1 cellular context compared by ENCODE assay signal in the genomic region with DNA sequence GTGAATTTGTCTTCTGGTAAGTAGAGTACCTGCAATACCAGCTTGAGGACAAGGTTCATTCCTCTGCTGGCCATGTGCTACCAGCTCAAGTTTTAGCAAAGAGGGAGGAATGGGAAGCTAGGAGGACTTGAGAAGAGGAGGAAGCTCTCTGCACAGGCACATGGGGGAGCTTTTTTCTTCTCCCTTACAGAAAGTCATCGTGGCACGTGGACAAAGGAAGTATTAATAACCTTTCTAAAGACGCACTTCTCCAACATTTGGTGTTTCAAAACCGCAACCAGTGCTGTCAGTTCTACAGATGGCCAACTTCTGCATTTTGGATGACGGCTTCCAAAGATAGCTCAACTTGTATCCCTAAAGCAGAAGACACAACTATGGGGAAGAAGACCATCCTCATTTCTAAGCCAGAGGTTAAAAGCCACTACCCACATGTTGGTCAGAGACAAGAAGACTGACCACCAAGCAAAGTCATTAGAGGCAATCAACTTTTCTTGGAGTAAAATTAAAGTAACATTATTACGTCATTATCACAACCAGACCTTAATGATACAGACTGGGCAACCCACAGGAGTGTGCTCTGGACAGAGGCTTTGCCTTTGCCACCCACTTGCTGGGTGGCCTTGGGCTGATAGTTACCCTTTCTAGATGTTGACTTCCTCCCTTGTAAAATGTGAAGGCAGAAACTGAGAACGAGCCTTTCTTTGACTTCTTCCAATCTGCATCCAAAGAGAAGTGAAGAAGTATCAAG.
TF ChIP-seq lines count a peak whose summit lies in the region.

No MANE protein-coding gene starts in this region.

TF ChIP-seq in K562, 482 proteins besides CTCF, POLR2A, EP300 and RAD21 (continued from another document):
- TF ChIP-seq ZBTB1 (CRISPR knock-in tag; IDR thresholded peaks at IDR 0.05; ENCODE audit: borderline replicate concordance, low read depth) (no peak), FOXM1 (IDR thresholded peaks at IDR 0.05; ENCODE audit: low read depth) (peak; percentile 22; the same call in 1 of the 2 replicates), FOXM1 (CRISPR knock-in tag; IDR thresholded peaks at IDR 0.05; ENCODE audit: low read depth) (no peak), MEIS2 (IDR thresholded peaks at IDR 0.05; ENCODE audit: partially characterized antibody) (peak; percentile 20), SUPT5H (IDR thresholded peaks at IDR 0.05) (no peak), L3MBTL2 (IDR thresholded peaks at IDR 0.05) (peak; percentile 41; the same call in 1 of the 2 replicates), SOX6 (IDR thresholded peaks at IDR 0.05) (peak; percentile 32; the same call in 1 of the 2 replicates), ELF4 (CRISPR knock-in tag; IDR thresholded peaks at IDR 0.05) (no peak), SPI1 (IDR thresholded peaks at IDR 0.05; ENCODE audit: borderline replicate concordance, low read depth, low read length) (peak; percentile 50; the same call in 1 of the 2 replicates), BHLHE40 (IDR thresholded peaks at IDR 0.05; ENCODE audit: low read length) (peak; percentile 79), CBFA2T3 (IDR thresholded peaks at IDR 0.05) (peak; percentile 25; the same call in 1 of the 2 replicates), ZNF175 (CRISPR knock-in tag; IDR thresholded peaks at IDR 0.05; ENCODE audit: low read depth) (no peak), ZNF668 (CRISPR knock-in tag; IDR thresholded peaks at IDR 0.05) (no peak), ZNF146 (CRISPR knock-in tag; IDR thresholded peaks at IDR 0.05; ENCODE audit: unreplicated experiment) (no peak)
- TF ChIP-seq, protein P1, sequence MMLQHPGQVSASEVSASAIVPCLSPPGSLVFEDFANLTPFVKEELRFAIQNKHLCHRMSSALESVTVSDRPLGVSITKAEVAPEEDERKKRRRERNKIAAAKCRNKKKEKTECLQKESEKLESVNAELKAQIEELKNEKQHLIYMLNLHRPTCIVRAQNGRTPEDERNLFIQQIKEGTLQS (IDR thresholded peaks at IDR 0.05): 0 out of 2 replicates have a peak, but pooled peaks have one; percentile 13
- TF ChIP-seq, protein P1 (CRISPR knock-in tag; conservative IDR thresholded peaks at IDR 0.05): no peak
- TF ChIP-seq, protein P2, sequence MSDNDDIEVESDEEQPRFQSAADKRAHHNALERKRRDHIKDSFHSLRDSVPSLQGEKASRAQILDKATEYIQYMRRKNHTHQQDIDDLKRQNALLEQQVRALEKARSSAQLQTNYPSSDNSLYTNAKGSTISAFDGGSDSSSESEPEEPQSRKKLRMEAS (CRISPR knock-in tag; IDR thresholded peaks at IDR 0.05): peak; percentile 66
- TF ChIP-seq, protein P3, sequence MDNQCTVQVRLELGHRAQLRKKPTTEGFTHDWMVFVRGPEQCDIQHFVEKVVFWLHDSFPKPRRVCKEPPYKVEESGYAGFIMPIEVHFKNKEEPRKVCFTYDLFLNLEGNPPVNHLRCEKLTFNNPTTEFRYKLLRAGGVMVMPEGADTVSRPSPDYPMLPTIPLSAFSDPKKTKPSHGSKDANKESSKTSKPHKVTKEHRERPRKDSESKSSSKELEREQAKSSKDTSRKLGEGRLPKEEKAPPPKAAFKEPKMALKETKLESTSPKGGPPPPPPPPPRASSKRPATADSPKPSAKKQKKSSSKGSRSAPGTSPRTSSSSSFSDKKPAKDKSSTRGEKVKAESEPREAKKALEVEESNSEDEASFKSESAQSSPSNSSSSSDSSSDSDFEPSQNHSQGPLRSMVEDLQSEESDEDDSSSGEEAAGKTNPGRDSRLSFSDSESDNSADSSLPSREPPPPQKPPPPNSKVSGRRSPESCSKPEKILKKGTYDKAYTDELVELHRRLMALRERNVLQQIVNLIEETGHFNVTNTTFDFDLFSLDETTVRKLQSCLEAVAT (IDR thresholded peaks at IDR 0.05): 0 out of 4 replicates have a peak, but pooled peaks of 1 of the 2 experiments have one; percentile 30
- TF ChIP-seq, protein P4, sequence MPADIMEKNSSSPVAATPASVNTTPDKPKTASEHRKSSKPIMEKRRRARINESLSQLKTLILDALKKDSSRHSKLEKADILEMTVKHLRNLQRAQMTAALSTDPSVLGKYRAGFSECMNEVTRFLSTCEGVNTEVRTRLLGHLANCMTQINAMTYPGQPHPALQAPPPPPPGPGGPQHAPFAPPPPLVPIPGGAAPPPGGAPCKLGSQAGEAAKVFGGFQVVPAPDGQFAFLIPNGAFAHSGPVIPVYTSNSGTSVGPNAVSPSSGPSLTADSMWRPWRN (IDR thresholded peaks at IDR 0.05; ENCODE audit: low read depth): peak; percentile 88
- TF ChIP-seq, protein P5, sequence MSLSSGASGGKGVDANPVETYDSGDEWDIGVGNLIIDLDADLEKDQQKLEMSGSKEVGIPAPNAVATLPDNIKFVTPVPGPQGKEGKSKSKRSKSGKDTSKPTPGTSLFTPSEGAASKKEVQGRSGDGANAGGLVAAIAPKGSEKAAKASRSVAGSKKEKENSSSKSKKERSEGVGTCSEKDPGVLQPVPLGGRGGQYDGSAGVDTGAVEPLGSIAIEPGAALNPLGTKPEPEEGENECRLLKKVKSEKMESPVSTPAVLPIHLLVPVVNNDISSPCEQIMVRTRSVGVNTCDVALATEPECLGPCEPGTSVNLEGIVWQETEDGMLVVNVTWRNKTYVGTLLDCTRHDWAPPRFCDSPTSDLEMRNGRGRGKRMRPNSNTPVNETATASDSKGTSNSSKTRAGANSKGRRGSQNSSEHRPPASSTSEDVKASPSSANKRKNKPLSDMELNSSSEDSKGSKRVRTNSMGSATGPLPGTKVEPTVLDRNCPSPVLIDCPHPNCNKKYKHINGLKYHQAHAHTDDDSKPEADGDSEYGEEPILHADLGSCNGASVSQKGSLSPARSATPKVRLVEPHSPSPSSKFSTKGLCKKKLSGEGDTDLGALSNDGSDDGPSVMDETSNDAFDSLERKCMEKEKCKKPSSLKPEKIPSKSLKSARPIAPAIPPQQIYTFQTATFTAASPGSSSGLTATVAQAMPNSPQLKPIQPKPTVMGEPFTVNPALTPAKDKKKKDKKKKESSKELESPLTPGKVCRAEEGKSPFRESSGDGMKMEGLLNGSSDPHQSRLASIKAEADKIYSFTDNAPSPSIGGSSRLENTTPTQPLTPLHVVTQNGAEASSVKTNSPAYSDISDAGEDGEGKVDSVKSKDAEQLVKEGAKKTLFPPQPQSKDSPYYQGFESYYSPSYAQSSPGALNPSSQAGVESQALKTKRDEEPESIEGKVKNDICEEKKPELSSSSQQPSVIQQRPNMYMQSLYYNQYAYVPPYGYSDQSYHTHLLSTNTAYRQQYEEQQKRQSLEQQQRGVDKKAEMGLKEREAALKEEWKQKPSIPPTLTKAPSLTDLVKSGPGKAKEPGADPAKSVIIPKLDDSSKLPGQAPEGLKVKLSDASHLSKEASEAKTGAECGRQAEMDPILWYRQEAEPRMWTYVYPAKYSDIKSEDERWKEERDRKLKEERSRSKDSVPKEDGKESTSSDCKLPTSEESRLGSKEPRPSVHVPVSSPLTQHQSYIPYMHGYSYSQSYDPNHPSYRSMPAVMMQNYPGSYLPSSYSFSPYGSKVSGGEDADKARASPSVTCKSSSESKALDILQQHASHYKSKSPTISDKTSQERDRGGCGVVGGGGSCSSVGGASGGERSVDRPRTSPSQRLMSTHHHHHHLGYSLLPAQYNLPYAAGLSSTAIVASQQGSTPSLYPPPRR (CRISPR knock-in tag; IDR thresholded peaks at IDR 0.05; ENCODE audit: borderline replicate concordance): no peak
